Comparison of ENCODE assay signal across 8 cellular contexts in genomic region chr1:211257831-211258225, GRCh38. TPM values are rescaled to one million over a fixed set of nuclear protein-coding genes. Genes with fewer than 3 reads are reported as not detected.
DNase-seq lines count a peak whose midpoint lies in the region; ATAC-seq and TF ChIP-seq lines count a peak whose summit lies in the region.

No MANE protein-coding gene starts in this region.

- H3K9me3 ChIP-seq in left ventricle myocardium inferior (replicated peaks) (no peaks in the 10 kb centered on the region), mammary epithelial cell (replicated peaks; ENCODE audit: insufficient read depth, low read length) (no peaks in the 10 kb centered on the region)

- H3K36me3 ChIP-seq in left ventricle myocardium inferior = peaks cover 6% of the 10 kb centered on the region
- no peaks in the 10 kb centered on the region for H3K36me3 ChIP-seq in mammary epithelial cell (ENCODE audit: insufficient read depth, low read length)
- no peaks in the 10 kb centered on the region for H3K36me3 ChIP-seq in mesendoderm (ENCODE audit: control insufficient read depth, insufficient read depth, low read length)

- H3K79me1 ChIP-seq in mesendoderm (ENCODE audit: low read length) = peaks cover 2% of the 10 kb centered on the region

- H3K9ac ChIP-seq in mammary epithelial cell (ENCODE audit: insufficient read depth, low read length) (peak overlapping the region; percentile 92), mesendoderm (ENCODE audit: low read length) (peak overlapping the region; percentile 97)

- ATAC-seq in HG03139 (IDR thresholded peaks at IDR 0.05; ENCODE audit: unreplicated experiment) = no peak

- H4K20me1 ChIP-seq in mammary epithelial cell (ENCODE audit: insufficient read depth, low read length) = no peaks in the 10 kb centered on the region

- H3K4me2 ChIP-seq in mammary epithelial cell (ENCODE audit: insufficient read depth, low read depth, low read length) (peak overlapping the region; percentile 95), mesendoderm (ENCODE audit: low read length) (peak overlapping the region; percentile 72)

- no peak overlapping the region for H3K4ac ChIP-seq in mesendoderm (ENCODE audit: low read depth, low read length)

- in situ Hi-C loops in mammary epithelial cell (cut with MboI; ENCODE audit: low sequenced_read_pairs in 2 of 2) = no loop called here

- WGBS in mammary epithelial cell (ENCODE audit: low coverage, missing lambda C conversion rate) = 14% methylated on average over 2 of the region's 2 CpGs
- WGBS in mesendoderm (ENCODE audit: extremely low coverage, insufficient coverage, low lambda C conversion rate) = no CpG with 5 or more reads among the region's 2 CpGs

- peak overlapping the region; percentile 99 for H3K27ac ChIP-seq in left ventricle myocardium inferior (replicated peaks)
- peak overlapping the region; percentile 87 for H3K27ac ChIP-seq in mammary epithelial cell (ENCODE audit: insufficient read depth, low read depth, low read length)
- peak overlapping the region; percentile 99 for H3K27ac ChIP-seq in mesendoderm (ENCODE audit: low read depth, low read length)

- BruUV-seq in mammary epithelial cell (replicated peaks; lab: Mats Ljungman, UMichigan) = TSS peak; percentile 59

- intact Hi-C loops in left ventricle myocardium inferior (cut with micrococcal nuclease) (no loop called here), cardiac septum (cut with DNase I) (loop anchor here (5.0 kb wide), 1 partner anchor 49 kb away; no protein-coding TSS in a partner anchor), mammary epithelial cell (cut with micrococcal nuclease) (loop anchor here (5.0 to 10.0 kb wide), 5 partner anchors 86 to 1029 kb away; partner anchors contain the start of gene PPP2R5A)

- H2BK15ac ChIP-seq in mesendoderm (replicated peaks; ENCODE audit: low read depth) = peak overlapping the region; percentile 97

- H4K5ac ChIP-seq in mesendoderm (ENCODE audit: low read length) = no peak overlapping the region

- H3K4me3 ChIP-seq in left ventricle myocardium inferior = peak overlapping the region; percentile 93
- H3K4me3 ChIP-seq in mammary epithelial cell (replicated peaks in 1 of 3; ENCODE audit: insufficient read depth in 1 of 3, low read depth in 2 of 3, low read length in 3 of 3) = peak overlapping the region; percentile 51 to 97 (median 80)
- peak overlapping the region; percentile 60 for H3K4me3 ChIP-seq in mesendoderm (ENCODE audit: low read length)

- H3K18ac ChIP-seq in mesendoderm (ENCODE audit: low read length) = peak overlapping the region; percentile 97

- TF ChIP-seq CTCF in left ventricle myocardium inferior (IDR thresholded peaks at IDR 0.05; ENCODE audit: borderline replicate concordance) (no peak), mammary epithelial cell (conservative IDR thresholded peaks at IDR 0.05 in 1 of 2, IDR thresholded peaks at IDR 0.05 in 1 of 2; ENCODE audit: extremely low read depth in 1 of 2, insufficient read depth in 1 of 2, low read depth in 1 of 2, low read length in 2 of 2) (no peak)

- H2AFZ ChIP-seq in mammary epithelial cell (ENCODE audit: low read depth, low read length) = peak overlapping the region; percentile 95

- no peak overlapping the region for H2AK5ac ChIP-seq in mesendoderm (ENCODE audit: low read length)

- H3K4me1 ChIP-seq in left ventricle myocardium inferior (peaks cover 48% of the 10 kb centered on the region), mammary epithelial cell (ENCODE audit: insufficient read depth, low read length) (peaks cover 18% of the 10 kb centered on the region), mesendoderm (ENCODE audit: control insufficient read depth, low read depth, low read length) (no peaks in the 10 kb centered on the region)

- H3K56ac ChIP-seq in mesendoderm (ENCODE audit: low read length) = peak overlapping the region; percentile 86

- H3K79me2 ChIP-seq in mammary epithelial cell (ENCODE audit: insufficient read depth, low read length) (peaks cover 25% of the 10 kb centered on the region), mesendoderm (ENCODE audit: control insufficient read depth, insufficient read depth, low read length) (peaks cover 9% of the 10 kb centered on the region)

- dilution Hi-C loops in mammary epithelial cell (cut with HindIII; ENCODE audit: low sequenced_read_pairs) = no loop called here

- CTCF ChIA-PET in mammary epithelial cell (lab: Charles Lee; ENCODE audit: low non-redundant PET) = interaction anchor here (1.0 kb wide), 1 partner anchor 124 kb away, joined by 4 read pairs; the partner anchor contains the start of gene KCNH1

- no peak for DNase-seq in left ventricle myocardium inferior
- no peak for DNase-seq in cardiac septum (ENCODE audit: low spot score)
- DNase-seq in mammary epithelial cell = no peak
- no peak for DNase-seq in mesendoderm
- DNase-seq in retina = no peak
- no peak for DNase-seq in kidney glomerular epithelial cell (lab: John Stamatoyannopoulos, UW)
- DNase-seq in hypothalamus (lab: John Stamatoyannopoulos, UW) = no peak

- H2BK5ac ChIP-seq in mesendoderm (ENCODE audit: low read length) = peak overlapping the region; percentile 40

- no peak overlapping the region for H2BK120ac ChIP-seq in mesendoderm (ENCODE audit: low read depth, low read length)

- peak overlapping the region; percentile 6 for H4K8ac ChIP-seq in mesendoderm (ENCODE audit: low read depth, low read length)

- no peak overlapping the region for H3K23ac ChIP-seq in mesendoderm (ENCODE audit: low read length)

- H3K27me3 ChIP-seq in left ventricle myocardium inferior (ENCODE audit: low read depth) (no peaks in the 10 kb centered on the region), mammary epithelial cell (ENCODE audit: insufficient read depth, low read length) (no peaks in the 10 kb centered on the region), mesendoderm (ENCODE audit: insufficient read depth, low read length, poor library complexity) (no peaks in the 10 kb centered on the region)

RNA-seq across cellular contexts. Expression of gene RCOR3, which starts 1.3 kb away (rescaled TPM):
- 48.3 TPM for total RNA-seq in left ventricle myocardium inferior
- total RNA-seq in cardiac septum = 58.2 TPM
- 10 to 100 TPM; 32.8 to 34.5 TPM for total RNA-seq in mammary epithelial cell
- polyA plus RNA-seq in mammary epithelial cell = 16.1 TPM
- polyA minus RNA-seq in mammary epithelial cell = 9.7 TPM
- polyA plus RNA-seq in mesendoderm (2013, experiment 1 of 2) = 18.2 TPM
- 17.7 TPM for polyA plus RNA-seq in mesendoderm (2013, experiment 2 of 2)
